In the genomic region with DNA sequence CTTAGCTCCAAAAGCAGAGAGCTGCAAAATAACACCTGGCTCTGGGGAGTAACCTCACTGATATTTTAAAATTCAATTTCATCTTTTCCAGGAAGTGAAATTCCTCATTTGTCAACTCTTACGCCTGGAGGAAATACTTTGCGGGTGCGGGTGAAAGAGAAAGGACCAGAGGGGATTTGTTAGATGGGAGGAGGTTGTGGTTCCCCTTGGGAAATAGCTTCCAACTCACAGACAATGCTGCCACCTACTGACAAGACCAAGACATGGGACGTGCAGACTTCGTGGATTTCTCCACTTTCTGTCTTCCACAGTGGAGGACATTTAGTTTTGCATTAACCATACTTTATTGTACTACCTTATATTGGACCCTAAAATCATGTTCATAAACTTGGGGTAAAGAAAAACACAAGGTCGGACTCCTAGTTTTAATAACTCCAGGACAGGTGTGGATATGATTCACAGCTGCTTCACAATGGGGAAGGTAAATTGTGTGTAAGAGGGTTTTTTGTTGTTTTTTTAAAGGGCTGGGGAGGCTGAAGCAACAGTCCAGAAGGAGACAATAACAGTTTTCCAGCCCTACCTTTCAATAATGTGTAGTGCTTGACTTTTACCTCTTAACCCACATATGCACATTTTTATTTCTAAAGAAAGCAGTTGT, we compare ENCODE assay signal across 8 cellular contexts. TPM values are rescaled to one million over a fixed set of nuclear protein-coding genes. Genes with fewer than 3 reads are reported as not detected.
DNase-seq lines count a peak whose midpoint lies in the region; ATAC-seq and TF ChIP-seq lines count a peak whose summit lies in the region.

No MANE protein-coding gene starts in this region.

- TF ChIP-seq RAD21 in SK-N-SH (IDR thresholded peaks at IDR 0.05; ENCODE audit: low read length), result peak; percentile 97

- H3K79me2 ChIP-seq in SK-N-SH (ENCODE audit: insufficient read depth), result peaks cover 96% of the 10 kb centered on the region

- CTCF ChIA-PET in SK-N-SH (lab: Yijun Ruan, JAX), result interaction anchor here (0.6 to 12.2 kb wide), 80 partner anchors 9 to 1074 kb away, joined by 3 to 268 read pairs (median 4); partner anchors contain the start of genes FBXL14 and RAD52

- no peaks in the 10 kb centered on the region for H3K9me3 Mint-ChIP-seq in CD4-positive, CD25-positive, alpha-beta regulatory T cell
- H3K9me3 Mint-ChIP-seq in activated naive CD8-positive, alpha-beta T cell (ENCODE audit: low read depth), result no peaks in the 10 kb centered on the region
- H3K9me3 Mint-ChIP-seq in glutamatergic neuron (ENCODE audit: unreplicated experiment), result peaks cover 10% of the 10 kb centered on the region
- no peaks in the 10 kb centered on the region for H3K9me3 Mint-ChIP-seq in progenitor cell of endocrine pancreas (ENCODE audit: low read depth)

- H3K4me2 ChIP-seq in SK-N-SH, result peak overlapping the region; percentile 33; the same call in 1 of the 2 replicates

- POLR2A ChIA-PET in SK-N-SH (lab: Yijun Ruan, JAX), result interaction anchor here (0.6 to 1.3 kb wide), 3 partner anchors 10 to 533 kb away, joined by 3 to 4 read pairs (median 3); partner anchors contain the start of gene FBXL14

- no peaks in the 10 kb centered on the region for H3K27me3 ChIP-seq in CD4-positive, CD25-positive, alpha-beta regulatory T cell (ENCODE audit: control insufficient read depth, insufficient read depth, low read length)
- no peaks in the 10 kb centered on the region for H3K27me3 ChIP-seq in SK-N-SH (ENCODE audit: insufficient read depth)

- peak in 1 of 2 donors; percentile 71 for ATAC-seq in CD4-positive, CD25-positive, alpha-beta regulatory T cell (ENCODE audit: low read depth in 2 of 2)
- ATAC-seq in GM21529 (IDR thresholded peaks at IDR 0.05; ENCODE audit: unreplicated experiment) (peak; percentile 72), HG03159 (IDR thresholded peaks at IDR 0.05; ENCODE audit: unreplicated experiment) (no peak)

- no peaks in the 10 kb centered on the region for H3K9me3 ChIP-seq in CD4-positive, CD25-positive, alpha-beta regulatory T cell (ENCODE audit: control insufficient read depth in 2 of 2, low read length in 2 of 2)
- no peaks in the 10 kb centered on the region for H3K9me3 ChIP-seq in SK-N-SH

- H3K27ac Mint-ChIP-seq in CD4-positive, CD25-positive, alpha-beta regulatory T cell, result peak overlapping the region; percentile 30 to 76 (median 55)
- no peak overlapping the region for H3K27ac Mint-ChIP-seq in activated naive CD8-positive, alpha-beta T cell
- H3K27ac Mint-ChIP-seq in glutamatergic neuron (ENCODE audit: unreplicated experiment) (peak overlapping the region; percentile 88), progenitor cell of endocrine pancreas (no peak overlapping the region)

- H3F3A ChIP-seq in SK-N-SH (replicated peaks; ENCODE audit: insufficient read depth), result peaks cover 30% of the 10 kb centered on the region

- H3K9me2 ChIP-seq in SK-N-SH, result no peaks in the 10 kb centered on the region

- peak overlapping the region; percentile 13; the same call in 1 of the 2 replicates for H3K9ac ChIP-seq in SK-N-SH

- no peak overlapping the region for H2AFZ ChIP-seq in SK-N-SH (ENCODE audit: low read depth)

- peaks cover 13 to 24% (median 19%) of the 10 kb centered on the region in 4 donors for H3K4me1 Mint-ChIP-seq in CD4-positive, CD25-positive, alpha-beta regulatory T cell
- H3K4me1 Mint-ChIP-seq in activated naive CD8-positive, alpha-beta T cell (ENCODE audit: low read depth), result peaks cover 23% of the 10 kb centered on the region
- H3K4me1 Mint-ChIP-seq in glutamatergic neuron (ENCODE audit: low read depth, unreplicated experiment), result peaks cover 49% of the 10 kb centered on the region
- H3K4me1 Mint-ChIP-seq in progenitor cell of endocrine pancreas (ENCODE audit: low read depth), result peaks cover 17% of the 10 kb centered on the region

- H3K4me1 ChIP-seq in CD4-positive, CD25-positive, alpha-beta regulatory T cell (ENCODE audit: control insufficient read depth, insufficient read depth, low read length, poor library complexity, severe bottlenecking), result peaks cover 16% of the 10 kb centered on the region
- peaks cover 0 to 34% of the 10 kb centered on the region in 2 experiments; a peak in 3 of 4 replicates for H3K4me1 ChIP-seq in SK-N-SH (ENCODE audit: control insufficient read depth in 1 of 2, insufficient read depth in 2 of 2, low read depth in 1 of 2, low read length in 1 of 2)

- H3K4me3 ChIP-seq in CD4-positive, CD25-positive, alpha-beta regulatory T cell (ENCODE audit: low read depth, low read length), result peak overlapping the region; percentile 39
- H3K4me3 ChIP-seq in SK-N-SH (ENCODE audit: low read depth in 2 of 2, low read length in 1 of 2), result peak overlapping the region; percentile 7 to 26; a peak in 2 of 4 replicates

- 3% methylated on average over 6 of the region's 6 CpGs for WGBS in SK-N-SH (ENCODE audit: low lambda C conversion rate)

- TF ChIP-seq CTCF in SK-N-SH (IDR thresholded peaks at IDR 0.05), result peak; percentile 93
- TF ChIP-seq CTCF in glutamatergic neuron (IDR thresholded peaks at IDR 0.05; ENCODE audit: partially characterized antibody, unreplicated experiment), result peak; percentile 87
- TF ChIP-seq CTCF in progenitor cell of endocrine pancreas (IDR thresholded peaks at IDR 0.05; ENCODE audit: unreplicated experiment), result peak; percentile 100

- peaks cover 7% of the 10 kb centered on the region for H3K36me3 ChIP-seq in CD4-positive, CD25-positive, alpha-beta regulatory T cell (ENCODE audit: control insufficient read depth, insufficient read depth, low read length)
- H3K36me3 ChIP-seq in SK-N-SH (replicated peaks in 1 of 2; ENCODE audit: control insufficient read depth in 1 of 2, insufficient read depth in 2 of 2, low read length in 1 of 2), result peaks cover 0 to 2% of the 10 kb centered on the region in 2 experiments

- H3K27me3 Mint-ChIP-seq in CD4-positive, CD25-positive, alpha-beta regulatory T cell, result no peaks in the 10 kb centered on the region
- H3K27me3 Mint-ChIP-seq in activated naive CD8-positive, alpha-beta T cell, result no peaks in the 10 kb centered on the region
- H3K27me3 Mint-ChIP-seq in glutamatergic neuron (ENCODE audit: unreplicated experiment) (peaks cover 11% of the 10 kb centered on the region), progenitor cell of endocrine pancreas (peaks cover 23% of the 10 kb centered on the region)

- no peak overlapping the region for H3K27ac ChIP-seq in CD4-positive, CD25-positive, alpha-beta regulatory T cell (ENCODE audit: insufficient read depth, low read length, poor library complexity, severe bottlenecking)
- peak overlapping the region in 1 of 2 experiments; percentile 33; a peak in 2 of 4 replicates for H3K27ac ChIP-seq in SK-N-SH (ENCODE audit: low read depth in 2 of 2, low read length in 1 of 2)

- peak; percentile 60 to 82 (median 68) for DNase-seq in CD4-positive, CD25-positive, alpha-beta regulatory T cell
- DNase-seq in NCI-H1092 (lab: John Stamatoyannopoulos, UW) (peak; percentile 87), SK-N-SH (peak; percentile 81), glutamatergic neuron (peak; percentile 70), progenitor cell of endocrine pancreas (ENCODE audit: low spot score, unreplicated experiment) (peak; percentile 74)

- H4K20me1 ChIP-seq in SK-N-SH (ENCODE audit: insufficient read depth), result peaks cover 6% of the 10 kb centered on the region

- peaks cover 7% of the 10 kb centered on the region for H3K36me3 Mint-ChIP-seq in CD4-positive, CD25-positive, alpha-beta regulatory T cell
- H3K36me3 Mint-ChIP-seq in activated naive CD8-positive, alpha-beta T cell, result no peaks in the 10 kb centered on the region
- H3K36me3 Mint-ChIP-seq in glutamatergic neuron (ENCODE audit: unreplicated experiment) (no peaks in the 10 kb centered on the region), progenitor cell of endocrine pancreas (ENCODE audit: insufficient read depth) (no peaks in the 10 kb centered on the region)

- no peak for TF ChIP-seq EP300 in SK-N-SH (IDR thresholded peaks at IDR 0.05; ENCODE audit: borderline replicate concordance in 1 of 2, low read depth in 1 of 2, low read length in 1 of 2)

- H3K4me3 Mint-ChIP-seq in CD4-positive, CD25-positive, alpha-beta regulatory T cell, result no peak overlapping the region
- peak overlapping the region; percentile 11 for H3K4me3 Mint-ChIP-seq in activated naive CD8-positive, alpha-beta T cell
- peak overlapping the region; percentile 40 for H3K4me3 Mint-ChIP-seq in glutamatergic neuron (ENCODE audit: unreplicated experiment)
- no peak overlapping the region for H3K4me3 Mint-ChIP-seq in progenitor cell of endocrine pancreas (ENCODE audit: low read depth)

TF ChIP-seq in SK-N-SH, 30 proteins besides CTCF, POLR2A, EP300 and RAD21 (continues in another document):
- TF ChIP-seq SIN3A (IDR thresholded peaks at IDR 0.05; ENCODE audit: borderline replicate concordance, low read depth, low read length) (no peak), ELF1 (IDR thresholded peaks at IDR 0.05) (no peak), POLR2AphosphoS5 (IDR thresholded peaks at IDR 0.05; ENCODE audit: low read depth, low read length) (no peak; the same call in 1 of the 2 replicates), RCOR1 (IDR thresholded peaks at IDR 0.05; ENCODE audit: low read length) (0 out of 2 replicates have a peak, but pooled peaks have one; percentile 18), MXI1 (IDR thresholded peaks at IDR 0.05; ENCODE audit: low read depth, low read length) (0 out of 2 replicates have a peak, but pooled peaks have one; percentile 26), TCF12 (IDR thresholded peaks at IDR 0.05) (no peak), RFX5 (IDR thresholded peaks at IDR 0.05; ENCODE audit: low read length) (no peak), MAX (IDR thresholded peaks at IDR 0.05; ENCODE audit: low read depth) (no peak)

RNA-seq across cellular contexts. Expression of gene FBXL14, which starts 10.8 kb away (rescaled TPM):
- total RNA-seq in CD4-positive, CD25-positive, alpha-beta regulatory T cell, result 26.0 TPM
- polyA plus RNA-seq in CD4-positive, CD25-positive, alpha-beta regulatory T cell, result 10 to 100 TPM; 18.5 to 24.3 (median 23.7) TPM
- 11.3 and 12.8 TPM in 2 replicates for polyA plus RNA-seq in SK-N-SH (2012; rRNA removed)
- polyA plus RNA-seq in SK-N-SH (2012; cell fraction: cytosol; rRNA removed), result 4.3 and 9.3 TPM in 2 replicates
- polyA plus RNA-seq in SK-N-SH (2012; cell fraction: nucleus; rRNA removed), result 4.7 and 7.0 TPM in 2 replicates
- 28.8 TPM for total RNA-seq in glutamatergic neuron (ENCODE audit: unreplicated experiment)
- 33.9 and 37.7 TPM in 2 replicates for total RNA-seq in progenitor cell of endocrine pancreas

RNA-seq across cellular contexts. Expression of gene WNT5B, which starts 45.5 kb away (rescaled TPM):
- total RNA-seq in CD4-positive, CD25-positive, alpha-beta regulatory T cell, result not detected
- not detected for polyA plus RNA-seq in CD4-positive, CD25-positive, alpha-beta regulatory T cell
- 29.3 and 29.4 TPM in 2 replicates for polyA plus RNA-seq in SK-N-SH (2012; rRNA removed)
- 16.5 and 26.4 TPM in 2 replicates for polyA plus RNA-seq in SK-N-SH (2012; cell fraction: cytosol; rRNA removed)
- 30.1 and 32.1 TPM in 2 replicates for polyA plus RNA-seq in SK-N-SH (2012; cell fraction: nucleus; rRNA removed)
- total RNA-seq in glutamatergic neuron (ENCODE audit: unreplicated experiment) (16.3 TPM), progenitor cell of endocrine pancreas (8.9 and 10.1 TPM in 2 replicates)

Comparison
In these comparisons a context has a peak if more than half of its experiments do, and no peak if none do; other contexts are left out.
1. H3K27ac Mint-ChIP-seq: peak in CD4-positive, CD25-positive, alpha-beta regulatory T cell (3 of 3) and glutamatergic neuron (single experiment); none in activated naive CD8-positive, alpha-beta T cell (single experiment) and progenitor cell of endocrine pancreas (single experiment).
2. H3K4me3 Mint-ChIP-seq: peak in activated naive CD8-positive, alpha-beta T cell (single experiment) and glutamatergic neuron (single experiment); none in CD4-positive, CD25-positive, alpha-beta regulatory T cell (0 of 4) and progenitor cell of endocrine pancreas (single experiment).
3. Peak in every context shown above with its lines, with median percentiles within 50 percentile points of each other: DNase-seq and CTCF ChIP-seq.